35 cellular contexts compared by ENCODE assay signal in the genomic region with DNA sequence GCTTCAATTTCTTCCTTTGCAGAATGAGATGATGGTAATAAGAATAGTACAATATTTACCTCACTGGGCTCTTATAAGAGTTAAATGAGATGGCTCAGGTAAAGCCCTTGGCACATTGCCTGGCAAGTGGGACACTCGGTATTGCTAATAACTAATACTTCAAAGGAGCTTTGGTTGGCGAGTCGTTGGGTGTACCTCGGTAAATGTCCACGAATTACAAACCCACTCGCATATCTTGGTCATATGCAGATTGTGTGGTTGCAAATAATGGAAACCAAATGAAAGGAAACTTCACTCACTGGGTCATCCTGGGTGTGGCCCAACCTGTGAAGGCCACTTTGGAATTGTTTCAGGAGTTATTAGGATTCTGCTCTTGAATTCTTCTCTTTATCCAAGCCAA.
DNase-seq lines count a peak whose midpoint lies in the region; ATAC-seq, FAIRE-seq and TF ChIP-seq lines count a peak whose summit lies in the region.
"Had no signal": no experiment of that assay in that cellular context is flagged by ENCODE, and none has a peak within 500 bp of the region (broad histone marks: within the 10 kb centered on the region; RNA-seq: fewer than 3 reads in every experiment).

No MANE protein-coding gene starts in this region.

- H3K27ac Mint-ChIP-seq in osteocyte (ENCODE audit: unreplicated experiment): no peak overlapping the region
- H3K27ac Mint-ChIP-seq: B cell; CD14-positive monocyte; CD4-positive, alpha-beta memory T cell; CD4-positive, alpha-beta T cell; CD4-positive, CD25-positive, alpha-beta regulatory T cell; CD8-positive, alpha-beta memory T cell; CD8-positive, alpha-beta T cell had no signal

- no peaks in the 10 kb centered on the region; a peak in 1 of 4 replicates for H3K27me3 ChIP-seq in GM12878 (replicated peaks in 1 of 2; ENCODE audit: control insufficient read depth in 2 of 2, insufficient read depth in 2 of 2, low read length in 1 of 2)
- H3K27me3 ChIP-seq in esophagus muscularis mucosa: no peaks in the 10 kb centered on the region
- H3K27me3 ChIP-seq: BE2C; BLaER1; BLaER1 treated with 17β-estradiol and CSF1 and Interleukin-3, amounts not matched to agents 10 nM and 100 nM had no signal

- H3K4me3 ChIP-seq in GM12878 (no peak overlapping the region), esophagus muscularis mucosa (no peak overlapping the region)
- H3K4me3 ChIP-seq: A549; BLaER1; BLaER1 treated with 17β-estradiol and CSF1 and Interleukin-3, amounts not matched to agents 10 nM and 100 nM had no signal

- TF ChIP-seq RAD21 in GM12878 (IDR thresholded peaks at IDR 0.05; ENCODE audit: insufficient read depth, low read depth, low read length): no peak

- TF ChIP-seq POLR2A in GM12878 (IDR thresholded peaks at IDR 0.05; ENCODE audit: low read depth, low read length) (no peak), esophagus muscularis mucosa (IDR thresholded peaks at IDR 0.05; ENCODE audit: low read depth) (no peak)

- no TSS peak for BruUV-seq in GM12878 (replicated peaks; lab: Mats Ljungman, UMichigan)

- intact Hi-C loops in GM12878 (cut with micrococcal nuclease; ENCODE audit: unreplicated experiment): no loop called here
- intact Hi-C loops in esophagus muscularis mucosa (cut with DNase I): no loop called here

- WGBS in GM12878 (ENCODE audit: insufficient coverage, insufficient replicate concordance, low lambda C conversion rate, missing lambda C conversion rate): 24% methylated on average over 6 of the region's 6 CpGs
- 99% methylated on average over 6 of the region's 6 CpGs for WGBS in esophagus muscularis mucosa

- no peaks in the 10 kb centered on the region for H4K20me1 ChIP-seq in GM12878 (ENCODE audit: control insufficient read depth, insufficient read depth)
- H4K20me1 ChIP-seq: BLaER1; BLaER1 treated with 17β-estradiol and CSF1 and Interleukin-3, amounts not matched to agents 10 nM and 100 nM had no signal

- FAIRE-seq in GM12878 (lab: Jason Lieb, UNC): no peak
- FAIRE-seq: A204.1, A549, D721Med had no signal

- peaks cover 7% of the 10 kb centered on the region for H3K36me3 Mint-ChIP-seq in osteocyte (ENCODE audit: unreplicated experiment)
- H3K36me3 Mint-ChIP-seq: CD14-positive monocyte; CD4-positive, alpha-beta memory T cell; CD4-positive, CD25-positive, alpha-beta regulatory T cell; CD8-positive, alpha-beta memory T cell; CD8-positive, alpha-beta T cell had no signal

- no peak overlapping the region for H3K27ac ChIP-seq in GM12878 (ENCODE audit: control insufficient read depth, insufficient read depth)
- H3K27ac ChIP-seq in esophagus muscularis mucosa (replicated peaks in 1 of 4): no peak overlapping the region
- H3K27ac ChIP-seq: 22Rv1; A549; BLaER1; BLaER1 treated with 17β-estradiol and CSF1 and Interleukin-3, amounts not matched to agents 10 nM and 100 nM; C4-2B had no signal

- POLR2A ChIA-PET in GM12878 (lab: Charles Lee): no interaction called here

- ATAC-seq in GM12878 (no peak), GM19351 (IDR thresholded peaks at IDR 0.05; ENCODE audit: unreplicated experiment) (no peak)
- ATAC-seq: A549; CD8-positive, alpha-beta T cell had no signal

- H3K9me3 ChIP-seq in GM12878 (replicated peaks; ENCODE audit: control insufficient read depth, insufficient read depth, low read length): no peaks in the 10 kb centered on the region
- H3K9me3 ChIP-seq in esophagus muscularis mucosa: no peaks in the 10 kb centered on the region
- H3K9me3 ChIP-seq: A549; BE2C; BLaER1; BLaER1 treated with 17β-estradiol and CSF1 and Interleukin-3, amounts not matched to agents 10 nM and 100 nM; Caco-2 had no signal

- TF ChIP-seq EP300 in GM12878 (IDR thresholded peaks at IDR 0.05; ENCODE audit: borderline replicate concordance in 1 of 2, control insufficient read depth in 1 of 2, low read depth in 2 of 2, low read length in 2 of 2) (no peak), esophagus muscularis mucosa (IDR thresholded peaks at IDR 0.05) (no peak)

- H3K79me2 ChIP-seq in GM12878 (ENCODE audit: control insufficient read depth, insufficient read depth, low read length): no peaks in the 10 kb centered on the region

- peaks cover 9% of the 10 kb centered on the region for H3K4me1 Mint-ChIP-seq in osteocyte (ENCODE audit: unreplicated experiment)
- H3K4me1 Mint-ChIP-seq: B cell; CD14-positive monocyte; CD4-positive, alpha-beta memory T cell; CD4-positive, CD25-positive, alpha-beta regulatory T cell; CD8-positive, alpha-beta memory T cell had no signal

- DNase-seq in SW480 (ENCODE audit: low spot score): peak; percentile 90
- no peak for DNase-seq in GM12878 (ENCODE audit: low read depth, low spot score)
- DNase-seq in osteocyte (ENCODE audit: extremely low spot score, unreplicated experiment): peak; percentile 11
- DNase-seq in NK-92 (lab: John Stamatoyannopoulos, UW; ENCODE audit: unreplicated experiment): no peak
- no peak for DNase-seq in esophagus muscularis mucosa (ENCODE audit: extremely low spot score)
- DNase-seq: 8988T; ACHN; AML-193; BE2C; C1 segment of cervical spinal cord; Caco-2; Calu3; CD4-positive, alpha-beta memory T cell; CD4-positive, alpha-beta T cell; CD4-positive, CD25-positive, alpha-beta regulatory T cell; CD8-positive, alpha-beta memory T cell; CD8-positive, alpha-beta T cell; COR-L47; DMS 273 treated with DMSO at 0.1 percent for 48 hours; DMS153; DMS53; DMS79; DMS79 treated with DMSO at 0.1 percent for 48 hours; DND-41; EL had no signal

- CTCF ChIA-PET in GM12878 (lab: Yijun Ruan, JAX): no interaction called here

- H3K27me3 Mint-ChIP-seq in osteocyte (ENCODE audit: unreplicated experiment): no peaks in the 10 kb centered on the region
- H3K27me3 Mint-ChIP-seq: CD4-positive, alpha-beta T cell; CD4-positive, CD25-positive, alpha-beta regulatory T cell had no signal

- no peak overlapping the region for H3K4me3 Mint-ChIP-seq in osteocyte (ENCODE audit: unreplicated experiment)
- H3K4me3 Mint-ChIP-seq: B cell; CD14-positive monocyte; CD4-positive, alpha-beta memory T cell; CD4-positive, alpha-beta T cell; CD4-positive, CD25-positive, alpha-beta regulatory T cell; CD8-positive, alpha-beta memory T cell; CD8-positive, alpha-beta T cell had no signal

- in situ Hi-C loops in GM12878 (cut with MboI): no loop called here

- H3K4me1 ChIP-seq in GM12878 (ENCODE audit: control insufficient read depth, insufficient read depth, low read length): peaks cover 2% of the 10 kb centered on the region; the same call in 1 of the 2 replicates
- peaks cover 0 to 24% (median 15%) of the 10 kb centered on the region in 4 donors for H3K4me1 ChIP-seq in esophagus muscularis mucosa
- H3K4me1 ChIP-seq: A549, BE2C, BLaER1, Caco-2 had no signal

- H3K4me2 ChIP-seq in GM12878 (ENCODE audit: control insufficient read depth, insufficient read depth): no peak overlapping the region
- H3K4me2 ChIP-seq: A549; BLaER1; BLaER1 treated with 17β-estradiol and CSF1 and Interleukin-3, amounts not matched to agents 10 nM and 100 nM had no signal

- H3K36me3 ChIP-seq in GM12878 (ENCODE audit: control insufficient read depth in 2 of 2, insufficient read depth in 2 of 2, low read length in 1 of 2): no peaks in the 10 kb centered on the region; a peak in 1 of 4 replicates
- H3K36me3 ChIP-seq in esophagus muscularis mucosa: no peaks in the 10 kb centered on the region
- H3K36me3 ChIP-seq: BE2C; BLaER1; BLaER1 treated with 17β-estradiol and CSF1 and Interleukin-3, amounts not matched to agents 10 nM and 100 nM had no signal

- RAD21 ChIA-PET in GM12878 (lab: Charles Lee; ENCODE audit: unreplicated experiment): no interaction called here

- H3K9me3 Mint-ChIP-seq in osteocyte (ENCODE audit: unreplicated experiment): no peaks in the 10 kb centered on the region
- H3K9me3 Mint-ChIP-seq: CD4-positive, alpha-beta T cell; CD8-positive, alpha-beta memory T cell; CD8-positive, alpha-beta T cell had no signal

- H3K9ac ChIP-seq in GM12878 (ENCODE audit: control insufficient read depth, insufficient read depth, low read length): no peak overlapping the region
- H3K9ac ChIP-seq: BLaER1; BLaER1 treated with 17β-estradiol and CSF1 and Interleukin-3, amounts not matched to agents 10 nM and 100 nM had no signal

- SMC1A ChIA-PET in GM12878 (lab: Charles Lee; ENCODE audit: uncharacterized antibody, unreplicated experiment): no interaction called here

- H2AFZ ChIP-seq in GM12878 (ENCODE audit: control insufficient read depth, low read depth, low read length): no peak overlapping the region

- no peak for TF ChIP-seq CTCF in GM12878 (IDR thresholded peaks at IDR 0.05 in 2 of 3, conservative IDR thresholded peaks at IDR 0.05 in 1 of 3; ENCODE audit: control insufficient read depth in 2 of 3, extremely low read depth in 1 of 3, insufficient read depth in 1 of 3, low read depth in 3 of 3, low read length in 3 of 3)
- TF ChIP-seq CTCF in osteocyte (IDR thresholded peaks at IDR 0.05): no peak
- no peak for TF ChIP-seq CTCF in esophagus muscularis mucosa (IDR thresholded peaks at IDR 0.05)

TF ChIP-seq in GM12878, 131 proteins besides CTCF, POLR2A, EP300 and RAD21:
- TF ChIP-seq, protein P1, sequence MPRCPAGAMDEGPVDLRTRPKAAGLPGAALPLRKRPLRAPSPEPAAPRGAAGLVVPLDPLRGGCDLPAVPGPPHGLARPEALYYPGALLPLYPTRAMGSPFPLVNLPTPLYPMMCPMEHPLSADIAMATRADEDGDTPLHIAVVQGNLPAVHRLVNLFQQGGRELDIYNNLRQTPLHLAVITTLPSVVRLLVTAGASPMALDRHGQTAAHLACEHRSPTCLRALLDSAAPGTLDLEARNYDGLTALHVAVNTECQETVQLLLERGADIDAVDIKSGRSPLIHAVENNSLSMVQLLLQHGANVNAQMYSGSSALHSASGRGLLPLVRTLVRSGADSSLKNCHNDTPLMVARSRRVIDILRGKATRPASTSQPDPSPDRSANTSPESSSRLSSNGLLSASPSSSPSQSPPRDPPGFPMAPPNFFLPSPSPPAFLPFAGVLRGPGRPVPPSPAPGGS (IDR thresholded peaks at IDR 0.05; ENCODE audit: borderline replicate concordance, insufficient read depth, low read depth, low read length, poor library complexity, severe bottlenecking): peak; percentile 15
- TF ChIP-seq CHD2 (IDR thresholded peaks at IDR 0.05; ENCODE audit: borderline replicate concordance, low read depth, low read length): no peak

Comparison
In these comparisons a context has a peak if more than half of its experiments do, and no peak if none do; other contexts are left out.
1. DNase-seq: peak in SW480 (single experiment) and osteocyte (single experiment); none in GM12878 (single experiment), NK-92 (single experiment) and esophagus muscularis mucosa (single experiment).